In genomic region chr9:106668534-106668933, GRCh38 we compare ENCODE assay signal across 27 cellular contexts.
"Had no signal": no experiment of that assay in that cellular context is flagged by ENCODE, and none has a peak within 500 bp of the region (broad histone marks: within the 10 kb centered on the region; RNA-seq: fewer than 3 reads in every experiment).

No MANE protein-coding gene starts in this region.

- H3K36me3 Mint-ChIP-seq: naive thymus-derived CD4-positive, alpha-beta T cell; natural killer cell treated with Interleukin-12 subunit alpha and Interleukin-12 subunit beta and Interleukin-15 and Interleukin-18, amount 100 ng/mL, for 72 hours; stimulated activated naive B cell treated with anti-CD40 and anti-IgM and Interleukin-4, amounts not matched to agents 10 μg/mL and 1 μg/mL and 100 μg/mL, for 72 hours had no signal

- H3K27ac ChIP-seq: left ventricle myocardium inferior, neutrophil, parathyroid adenoma, skin epidermis, stomach, testis, thyroid gland, transverse colon, upper lobe of left lung, vagina had no signal

- H3K9ac ChIP-seq: parathyroid adenoma had no signal

- H3K27me3 Mint-ChIP-seq: naive thymus-derived CD4-positive, alpha-beta T cell; natural killer cell treated with Interleukin-12 subunit alpha and Interleukin-12 subunit beta and Interleukin-15 and Interleukin-18, amount 100 ng/mL, for 72 hours; stimulated activated naive B cell treated with anti-CD40 and anti-IgM and Interleukin-4, amounts not matched to agents 10 μg/mL and 1 μg/mL and 100 μg/mL, for 72 hours had no signal

- H3K4me3 Mint-ChIP-seq: naive thymus-derived CD4-positive, alpha-beta T cell; natural killer cell treated with Interleukin-12 subunit alpha and Interleukin-12 subunit beta and Interleukin-15 and Interleukin-18, amount 100 ng/mL, for 72 hours; stimulated activated naive B cell treated with anti-CD40 and anti-IgM and Interleukin-4, amounts not matched to agents 10 μg/mL and 1 μg/mL and 100 μg/mL, for 72 hours had no signal

- ATAC-seq: mucosa of descending colon; naive thymus-derived CD4-positive, alpha-beta T cell; natural killer cell treated with Interleukin-12 subunit alpha and Interleukin-12 subunit beta and Interleukin-15 and Interleukin-18, amount 100 ng/mL, for 72 hours; right cardiac atrium; sciatic nerve; stimulated activated naive B cell treated with anti-CD40 and anti-IgM and Interleukin-4, amounts not matched to agents 10 μg/mL and 1 μg/mL and 100 μg/mL, for 72 hours; stimulated activated naive CD8-positive, alpha-beta T cell treated with anti-CD3 and anti-CD28 coated beads, Interleukin-15, Interleukin-2, amounts not matched to agents 100 U/mL and 50 U/mL, for 24 hours had no signal

- H3K36me3 ChIP-seq: left ventricle myocardium inferior, neutrophil, stomach, thyroid gland, transverse colon, upper lobe of left lung, vagina had no signal

- H3K4me3 ChIP-seq: left ventricle myocardium inferior, lung, mucosa of descending colon, skin epidermis, stomach, testis, thyroid gland, transverse colon, upper lobe of left lung, vagina had no signal

- H3K27ac Mint-ChIP-seq: naive thymus-derived CD4-positive, alpha-beta T cell; natural killer cell treated with Interleukin-12 subunit alpha and Interleukin-12 subunit beta and Interleukin-15 and Interleukin-18, amount 100 ng/mL, for 72 hours; progenitor cell of endocrine pancreas; stimulated activated naive B cell treated with anti-CD40 and anti-IgM and Interleukin-4, amounts not matched to agents 10 μg/mL and 1 μg/mL and 100 μg/mL, for 72 hours had no signal

- H3K9me3 ChIP-seq: left ventricle myocardium inferior, mucosa of descending colon, neutrophil, stomach, testis, thyroid gland, transverse colon, upper lobe of left lung, vagina had no signal

- H3K4me1 Mint-ChIP-seq: naive thymus-derived CD4-positive, alpha-beta T cell; stimulated activated naive B cell treated with anti-CD40 and anti-IgM and Interleukin-4, amounts not matched to agents 10 μg/mL and 1 μg/mL and 100 μg/mL, for 72 hours had no signal

- H3K9me3 Mint-ChIP-seq: stimulated activated naive B cell treated with anti-CD40 and anti-IgM and Interleukin-4, amounts not matched to agents 10 μg/mL and 1 μg/mL and 100 μg/mL, for 72 hours had no signal

- H3K4me1 ChIP-seq: left ventricle myocardium inferior, parathyroid adenoma, stomach, testis, thyroid gland, transverse colon, upper lobe of left lung, vagina had no signal

- DNase-seq: hypothalamus; islet precursor cell; left ventricle myocardium inferior; midbrain; mucosa of descending colon; naive thymus-derived CD4-positive, alpha-beta T cell; occipital lobe; right cardiac atrium; stimulated activated CD4-positive, alpha-beta T cell treated with anti-CD3 and anti-CD28 coated beads, Interleukin-12 subunit alpha, Interleukin-12 subunit beta, amount 100 ng/mL, for 4 hours; stimulated activated CD4-positive, alpha-beta T cell treated with anti-CD3 and anti-CD28 coated beads, Interleukin-15, amount 100 ng/mL, for 24 hours; stimulated activated CD4-positive, alpha-beta T cell treated with anti-CD3 and anti-CD28 coated beads, Interleukin-2, amount 100 ng/mL, for 24 hours; stimulated activated CD4-positive, alpha-beta T cell treated with anti-CD3 and anti-CD28 coated beads, Interleukin-4, amount 100 ng/mL, for 1 hour; stimulated activated naive B cell treated with anti-CD40 and anti-IgM and Interleukin-4, amounts not matched to agents 10 μg/mL and 1 μg/mL and 100 μg/mL, for 72 hours; stimulated activated naive CD8-positive, alpha-beta T cell treated with anti-CD3 and anti-CD28 coated beads, Interleukin-15, Interleukin-2, amounts not matched to agents 100 U/mL and 50 U/mL, for 24 hours; stomach; testis; thyroid gland; transverse colon; upper lobe of left lung had no signal

- H2AFZ ChIP-seq: parathyroid adenoma had no signal

- H3K79me2 ChIP-seq: parathyroid adenoma had no signal

- H3K27me3 ChIP-seq: neutrophil, stomach, testis, thyroid gland, transverse colon, upper lobe of left lung, vagina had no signal
